1 cellular context compared by ENCODE assay signal in the genomic region with DNA sequence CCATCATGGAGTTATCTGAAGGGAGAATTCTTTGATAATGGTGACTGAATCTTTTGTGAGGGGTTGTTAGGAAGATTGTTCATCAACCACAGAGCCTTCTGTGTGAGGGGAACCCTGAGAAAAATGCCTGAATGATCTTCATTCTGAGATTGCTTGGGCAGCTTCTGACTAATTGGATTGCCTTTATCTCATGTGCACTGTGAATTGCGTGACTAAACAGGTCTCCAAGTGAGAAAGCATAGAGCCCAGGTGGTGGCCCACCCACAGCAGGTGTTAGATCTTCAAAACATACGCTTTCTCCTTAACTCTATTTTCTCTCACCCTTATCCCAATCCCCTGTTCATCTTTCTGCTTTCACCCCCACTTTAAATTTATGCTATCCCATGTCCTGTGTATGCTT.
TF ChIP-seq lines count a peak whose summit lies in the region.

No MANE protein-coding gene starts in this region.

TF ChIP-seq in GM12878, 131 proteins besides CTCF, POLR2A, EP300 and RAD21 (continued from another document):
- TF ChIP-seq, protein P1, sequence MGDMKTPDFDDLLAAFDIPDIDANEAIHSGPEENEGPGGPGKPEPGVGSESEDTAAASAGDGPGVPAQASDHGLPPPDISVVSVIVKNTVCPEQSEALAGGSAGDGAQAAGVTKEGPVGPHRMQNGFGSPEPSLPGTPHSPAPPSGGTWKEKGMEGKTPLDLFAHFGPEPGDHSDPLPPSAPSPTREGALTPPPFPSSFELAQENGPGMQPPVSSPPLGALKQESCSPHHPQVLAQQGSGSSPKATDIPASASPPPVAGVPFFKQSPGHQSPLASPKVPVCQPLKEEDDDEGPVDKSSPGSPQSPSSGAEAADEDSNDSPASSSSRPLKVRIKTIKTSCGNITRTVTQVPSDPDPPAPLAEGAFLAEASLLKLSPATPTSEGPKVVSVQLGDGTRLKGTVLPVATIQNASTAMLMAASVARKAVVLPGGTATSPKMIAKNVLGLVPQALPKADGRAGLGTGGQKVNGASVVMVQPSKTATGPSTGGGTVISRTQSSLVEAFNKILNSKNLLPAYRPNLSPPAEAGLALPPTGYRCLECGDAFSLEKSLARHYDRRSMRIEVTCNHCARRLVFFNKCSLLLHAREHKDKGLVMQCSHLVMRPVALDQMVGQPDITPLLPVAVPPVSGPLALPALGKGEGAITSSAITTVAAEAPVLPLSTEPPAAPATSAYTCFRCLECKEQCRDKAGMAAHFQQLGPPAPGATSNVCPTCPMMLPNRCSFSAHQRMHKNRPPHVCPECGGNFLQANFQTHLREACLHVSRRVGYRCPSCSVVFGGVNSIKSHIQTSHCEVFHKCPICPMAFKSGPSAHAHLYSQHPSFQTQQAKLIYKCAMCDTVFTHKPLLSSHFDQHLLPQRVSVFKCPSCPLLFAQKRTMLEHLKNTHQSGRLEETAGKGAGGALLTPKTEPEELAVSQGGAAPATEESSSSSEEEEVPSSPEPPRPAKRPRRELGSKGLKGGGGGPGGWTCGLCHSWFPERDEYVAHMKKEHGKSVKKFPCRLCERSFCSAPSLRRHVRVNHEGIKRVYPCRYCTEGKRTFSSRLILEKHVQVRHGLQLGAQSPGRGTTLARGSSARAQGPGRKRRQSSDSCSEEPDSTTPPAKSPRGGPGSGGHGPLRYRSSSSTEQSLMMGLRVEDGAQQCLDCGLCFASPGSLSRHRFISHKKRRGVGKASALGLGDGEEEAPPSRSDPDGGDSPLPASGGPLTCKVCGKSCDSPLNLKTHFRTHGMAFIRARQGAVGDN (IDR thresholded peaks at IDR 0.05): no peak
- TF ChIP-seq SUPT20H (IDR thresholded peaks at IDR 0.05; ENCODE audit: borderline replicate concordance, control insufficient read depth, low read depth, low read length) (no peak), FOXK2 (IDR thresholded peaks at IDR 0.05) (no peak), DPF2 (IDR thresholded peaks at IDR 0.05) (no peak), RUNX3 (IDR thresholded peaks at IDR 0.05; ENCODE audit: low read length) (0 out of 2 replicates have a peak, but pooled peaks have one; percentile 12), SP1 (IDR thresholded peaks at IDR 0.05; ENCODE audit: low read depth, low read length) (no peak), ZNF217 (IDR thresholded peaks at IDR 0.05) (no peak), SMC3 (IDR thresholded peaks at IDR 0.05; ENCODE audit: borderline replicate concordance, low read length) (no peak), KLF5 (IDR thresholded peaks at IDR 0.05; ENCODE audit: partially characterized antibody) (no peak), TCF7 (IDR thresholded peaks at IDR 0.05; ENCODE audit: borderline replicate concordance) (no peak), TCF12 (IDR thresholded peaks at IDR 0.05; ENCODE audit: low read depth, low read length) (peak; percentile 42; the same call in 1 of the 2 replicates), CBX5 (IDR thresholded peaks at IDR 0.05; ENCODE audit: low read depth) (no peak), TCF3 (IDR thresholded peaks at IDR 0.05; ENCODE audit: borderline replicate concordance, insufficient read depth, low read depth, low read length) (peak; percentile 79), CREB1 (IDR thresholded peaks at IDR 0.05; ENCODE audit: low read depth) (no peak)
- TF ChIP-seq, protein P2, sequence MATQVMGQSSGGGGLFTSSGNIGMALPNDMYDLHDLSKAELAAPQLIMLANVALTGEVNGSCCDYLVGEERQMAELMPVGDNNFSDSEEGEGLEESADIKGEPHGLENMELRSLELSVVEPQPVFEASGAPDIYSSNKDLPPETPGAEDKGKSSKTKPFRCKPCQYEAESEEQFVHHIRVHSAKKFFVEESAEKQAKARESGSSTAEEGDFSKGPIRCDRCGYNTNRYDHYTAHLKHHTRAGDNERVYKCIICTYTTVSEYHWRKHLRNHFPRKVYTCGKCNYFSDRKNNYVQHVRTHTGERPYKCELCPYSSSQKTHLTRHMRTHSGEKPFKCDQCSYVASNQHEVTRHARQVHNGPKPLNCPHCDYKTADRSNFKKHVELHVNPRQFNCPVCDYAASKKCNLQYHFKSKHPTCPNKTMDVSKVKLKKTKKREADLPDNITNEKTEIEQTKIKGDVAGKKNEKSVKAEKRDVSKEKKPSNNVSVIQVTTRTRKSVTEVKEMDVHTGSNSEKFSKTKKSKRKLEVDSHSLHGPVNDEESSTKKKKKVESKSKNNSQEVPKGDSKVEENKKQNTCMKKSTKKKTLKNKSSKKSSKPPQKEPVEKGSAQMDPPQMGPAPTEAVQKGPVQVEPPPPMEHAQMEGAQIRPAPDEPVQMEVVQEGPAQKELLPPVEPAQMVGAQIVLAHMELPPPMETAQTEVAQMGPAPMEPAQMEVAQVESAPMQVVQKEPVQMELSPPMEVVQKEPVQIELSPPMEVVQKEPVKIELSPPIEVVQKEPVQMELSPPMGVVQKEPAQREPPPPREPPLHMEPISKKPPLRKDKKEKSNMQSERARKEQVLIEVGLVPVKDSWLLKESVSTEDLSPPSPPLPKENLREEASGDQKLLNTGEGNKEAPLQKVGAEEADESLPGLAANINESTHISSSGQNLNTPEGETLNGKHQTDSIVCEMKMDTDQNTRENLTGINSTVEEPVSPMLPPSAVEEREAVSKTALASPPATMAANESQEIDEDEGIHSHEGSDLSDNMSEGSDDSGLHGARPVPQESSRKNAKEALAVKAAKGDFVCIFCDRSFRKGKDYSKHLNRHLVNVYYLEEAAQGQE (IDR thresholded peaks at IDR 0.05; ENCODE audit: low read depth, low read length): no peak
- TF ChIP-seq, protein P3, sequence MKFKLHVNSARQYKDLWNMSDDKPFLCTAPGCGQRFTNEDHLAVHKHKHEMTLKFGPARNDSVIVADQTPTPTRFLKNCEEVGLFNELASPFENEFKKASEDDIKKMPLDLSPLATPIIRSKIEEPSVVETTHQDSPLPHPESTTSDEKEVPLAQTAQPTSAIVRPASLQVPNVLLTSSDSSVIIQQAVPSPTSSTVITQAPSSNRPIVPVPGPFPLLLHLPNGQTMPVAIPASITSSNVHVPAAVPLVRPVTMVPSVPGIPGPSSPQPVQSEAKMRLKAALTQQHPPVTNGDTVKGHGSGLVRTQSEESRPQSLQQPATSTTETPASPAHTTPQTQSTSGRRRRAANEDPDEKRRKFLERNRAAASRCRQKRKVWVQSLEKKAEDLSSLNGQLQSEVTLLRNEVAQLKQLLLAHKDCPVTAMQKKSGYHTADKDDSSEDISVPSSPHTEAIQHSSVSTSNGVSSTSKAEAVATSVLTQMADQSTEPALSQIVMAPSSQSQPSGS (IDR thresholded peaks at IDR 0.05; ENCODE audit: low read length): 0 out of 2 replicates have a peak, but pooled peaks have one; percentile 41
- TF ChIP-seq, protein P4, sequence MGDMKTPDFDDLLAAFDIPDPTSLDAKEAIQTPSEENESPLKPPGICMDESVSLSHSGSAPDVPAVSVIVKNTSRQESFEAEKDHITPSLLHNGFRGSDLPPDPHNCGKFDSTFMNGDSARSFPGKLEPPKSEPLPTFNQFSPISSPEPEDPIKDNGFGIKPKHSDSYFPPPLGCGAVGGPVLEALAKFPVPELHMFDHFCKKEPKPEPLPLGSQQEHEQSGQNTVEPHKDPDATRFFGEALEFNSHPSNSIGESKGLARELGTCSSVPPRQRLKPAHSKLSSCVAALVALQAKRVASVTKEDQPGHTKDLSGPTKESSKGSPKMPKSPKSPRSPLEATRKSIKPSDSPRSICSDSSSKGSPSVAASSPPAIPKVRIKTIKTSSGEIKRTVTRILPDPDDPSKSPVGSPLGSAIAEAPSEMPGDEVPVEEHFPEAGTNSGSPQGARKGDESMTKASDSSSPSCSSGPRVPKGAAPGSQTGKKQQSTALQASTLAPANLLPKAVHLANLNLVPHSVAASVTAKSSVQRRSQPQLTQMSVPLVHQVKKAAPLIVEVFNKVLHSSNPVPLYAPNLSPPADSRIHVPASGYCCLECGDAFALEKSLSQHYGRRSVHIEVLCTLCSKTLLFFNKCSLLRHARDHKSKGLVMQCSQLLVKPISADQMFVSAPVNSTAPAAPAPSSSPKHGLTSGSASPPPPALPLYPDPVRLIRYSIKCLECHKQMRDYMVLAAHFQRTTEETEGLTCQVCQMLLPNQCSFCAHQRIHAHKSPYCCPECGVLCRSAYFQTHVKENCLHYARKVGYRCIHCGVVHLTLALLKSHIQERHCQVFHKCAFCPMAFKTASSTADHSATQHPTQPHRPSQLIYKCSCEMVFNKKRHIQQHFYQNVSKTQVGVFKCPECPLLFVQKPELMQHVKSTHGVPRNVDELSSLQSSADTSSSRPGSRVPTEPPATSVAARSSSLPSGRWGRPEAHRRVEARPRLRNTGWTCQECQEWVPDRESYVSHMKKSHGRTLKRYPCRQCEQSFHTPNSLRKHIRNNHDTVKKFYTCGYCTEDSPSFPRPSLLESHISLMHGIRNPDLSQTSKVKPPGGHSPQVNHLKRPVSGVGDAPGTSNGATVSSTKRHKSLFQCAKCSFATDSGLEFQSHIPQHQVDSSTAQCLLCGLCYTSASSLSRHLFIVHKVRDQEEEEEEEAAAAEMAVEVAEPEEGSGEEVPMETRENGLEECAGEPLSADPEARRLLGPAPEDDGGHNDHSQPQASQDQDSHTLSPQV (IDR thresholded peaks at IDR 0.05): no peak
